7 cellular contexts compared by ENCODE assay signal in the genomic region with DNA sequence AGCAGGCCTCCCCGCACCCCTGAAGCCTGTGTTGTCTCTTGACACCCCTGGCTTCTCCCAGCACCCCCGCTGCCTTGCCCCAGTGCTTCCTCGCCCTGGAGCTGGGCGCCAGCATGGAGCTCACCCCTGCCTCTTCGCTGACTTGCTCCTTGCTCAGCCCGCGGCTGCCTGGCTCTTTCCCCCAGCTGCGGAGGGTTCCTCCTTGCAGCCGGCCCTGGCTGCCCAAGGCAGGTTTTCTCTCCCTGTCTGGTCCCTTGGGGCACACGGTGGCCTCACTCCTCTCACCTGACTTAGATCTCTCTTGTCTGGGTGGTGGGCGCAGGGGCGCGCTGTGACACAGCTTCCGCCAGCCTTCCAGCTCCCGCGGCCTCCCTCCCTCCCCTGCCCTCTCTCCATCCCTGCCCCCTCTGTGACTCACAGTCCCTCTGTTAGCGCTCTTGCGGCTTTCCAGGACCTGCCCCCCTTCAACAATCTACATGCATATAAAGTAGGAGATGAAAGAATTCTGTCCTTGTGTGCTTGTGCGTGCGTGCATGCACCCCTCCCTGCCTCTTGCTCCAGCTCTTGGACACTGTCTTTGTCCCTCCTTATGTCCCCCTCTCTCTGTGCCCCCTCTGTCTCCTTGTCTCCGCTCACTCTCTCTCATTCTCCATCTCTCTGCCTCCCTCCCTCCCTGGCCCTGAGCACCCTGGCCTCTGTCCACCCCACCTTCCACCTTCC.
DNase-seq lines count a peak whose midpoint lies in the region; ATAC-seq and FAIRE-seq lines count a peak whose summit lies in the region.

No MANE protein-coding gene starts in this region.

- no peaks in the 10 kb centered on the region for H3K36me3 Mint-ChIP-seq in activated naive CD4-positive, alpha-beta T cell treated with anti-CD3 and anti-CD28 coated beads, Interleukin-2, amount 10 ng/mL, durations not matched to agents 7 days and 5 days

- no peak for FAIRE-seq in GM19239 (lab: Jason Lieb, UNC)

- CTCF ChIA-PET in activated naive CD4-positive, alpha-beta T cell treated with anti-CD3 and anti-CD28 coated beads, Interleukin-2, amount 10 ng/mL, durations not matched to agents 7 days and 5 days (lab: Charles Lee), result interaction anchor here (1.6 to 1.8 kb wide), 2 partner anchors 181 to 184 kb away, joined by 4 to 8 read pairs; no protein-coding TSS in a partner anchor

- no peak overlapping the region for H3K4me3 Mint-ChIP-seq in activated naive CD4-positive, alpha-beta T cell treated with anti-CD3 and anti-CD28 coated beads, Interleukin-2, amount 10 ng/mL, durations not matched to agents 7 days and 5 days

- H3K27ac Mint-ChIP-seq in activated naive CD4-positive, alpha-beta T cell treated with anti-CD3 and anti-CD28 coated beads, Interleukin-2, amount 10 ng/mL, durations not matched to agents 7 days and 5 days, result no peak overlapping the region

- H3K9me3 Mint-ChIP-seq in activated naive CD4-positive, alpha-beta T cell treated with anti-CD3 and anti-CD28 coated beads, Interleukin-2, amount 10 ng/mL, durations not matched to agents 7 days and 5 days, result no peaks in the 10 kb centered on the region

- no peak for ATAC-seq in HG02973 (IDR thresholded peaks at IDR 0.05; ENCODE audit: unreplicated experiment)

- peaks cover 9% of the 10 kb centered on the region for H3K4me1 Mint-ChIP-seq in activated naive CD4-positive, alpha-beta T cell treated with anti-CD3 and anti-CD28 coated beads, Interleukin-2, amount 10 ng/mL, durations not matched to agents 7 days and 5 days

- DNase-seq in GM19240 (ENCODE audit: insufficient read length, low spot score), result peak; percentile 4
- DNase-seq in NCI-H2227 treated with DMSO at 0.1 percent for 48 hours (lab: John Stamatoyannopoulos, UW), result peak; percentile 49
- peak; percentile 35 for DNase-seq in activated naive CD4-positive, alpha-beta T cell treated with anti-CD3 and anti-CD28 coated beads, Interleukin-2, amount 10 ng/mL, durations not matched to agents 7 days and 5 days
- peak; percentile 87 for DNase-seq in hepatic stellate cell (ENCODE audit: low spot score)
- peak; percentile 43 for DNase-seq in stimulated activated CD4-positive, alpha-beta T cell treated with anti-CD3 and anti-CD28 coated beads, Interleukin-4, amount 100 ng/mL, for 24 hours
- DNase-seq in GM19239 (ENCODE audit: insufficient read length, low spot score), result no peak

- H3K27me3 Mint-ChIP-seq in activated naive CD4-positive, alpha-beta T cell treated with anti-CD3 and anti-CD28 coated beads, Interleukin-2, amount 10 ng/mL, durations not matched to agents 7 days and 5 days, result peaks cover 14% of the 10 kb centered on the region
